10 cellular contexts compared by ENCODE assay signal in genomic region chr22:30204742-30205111, GRCh38. TPM values are rescaled to one million over a fixed set of nuclear protein-coding genes. Genes with fewer than 3 reads are reported as not detected.
A peak's percentile ranks its signal among the peaks of the same experiment; 100 is the strongest.
DNase-seq lines count a peak whose midpoint lies in the region; ATAC-seq and TF ChIP-seq lines count a peak whose summit lies in the region.
"Had no signal": no experiment of that assay in that cellular context is flagged by ENCODE, and none has a peak within 500 bp of the region (broad histone marks: within the 10 kb centered on the region; RNA-seq: fewer than 3 reads in every experiment).

No MANE protein-coding gene starts in this region.

- H3K9ac ChIP-seq in GM23248, result peak overlapping the region; percentile 84
- H3K9ac ChIP-seq in SK-N-MC (ENCODE audit: insufficient read length), result no peak overlapping the region

- TF ChIP-seq CTCF in stomach (IDR thresholded peaks at IDR 0.05), result no peak

- H3K27ac ChIP-seq in GM23248, result peak overlapping the region; percentile 98
- no peak overlapping the region for H3K27ac ChIP-seq in SK-N-MC
- peak overlapping the region; percentile 1 to 81 (median 62) for H3K27ac ChIP-seq in stomach

- H3K36me3 ChIP-seq in GM23248 (ENCODE audit: low read depth) (no peaks in the 10 kb centered on the region), SK-N-MC (ENCODE audit: insufficient read depth, low read length) (no peaks in the 10 kb centered on the region), stomach (no peaks in the 10 kb centered on the region)

- H3K4me1 ChIP-seq in GM23248 (ENCODE audit: insufficient read depth) (peaks cover 54% of the 10 kb centered on the region), stomach (peaks cover 48 to 79% (median 55%) of the 10 kb centered on the region in 4 donors)

- no peaks in the 10 kb centered on the region for H3K9me2 ChIP-seq in GM23248 (ENCODE audit: insufficient read depth)

- no peaks in the 10 kb centered on the region for H3K27me3 ChIP-seq in GM23248 (replicated peaks; ENCODE audit: insufficient read depth)
- no peaks in the 10 kb centered on the region for H3K27me3 ChIP-seq in stomach

- H3F3A ChIP-seq in GM23248 (ENCODE audit: insufficient read depth), result peaks cover 36% of the 10 kb centered on the region

- ATAC-seq in HG02678 (IDR thresholded peaks at IDR 0.05; ENCODE audit: unreplicated experiment) (no peak), GM18502 (IDR thresholded peaks at IDR 0.05; ENCODE audit: poor library complexity, unreplicated experiment) (no peak)

- no peak overlapping the region for H2AFZ ChIP-seq in GM23248

- TF ChIP-seq EP300 in stomach (IDR thresholded peaks at IDR 0.05), result no peak

- peak overlapping the region; percentile 60 for H3K4me2 ChIP-seq in GM23248 (ENCODE audit: unreplicated experiment)

- no peaks in the 10 kb centered on the region for H3K79me2 ChIP-seq in GM23248 (ENCODE audit: insufficient read depth)

- H3K4me3 ChIP-seq in GM23248, result peak overlapping the region; percentile 30; the same call in 1 of the 2 replicates
- H3K4me3 ChIP-seq in SK-N-MC, result 0 out of 2 replicates have a peak overlapping the region, but pooled peaks have one; percentile 3
- no peak overlapping the region for H3K4me3 ChIP-seq in stomach

- in situ Hi-C loops in GM23248 (cut with MboI), result no loop called here

- TF ChIP-seq POLR2A in stomach (IDR thresholded peaks at IDR 0.05), result no peak

- H3K9me3 ChIP-seq in GM23248 (ENCODE audit: low read depth) (no peaks in the 10 kb centered on the region), SK-N-MC (ENCODE audit: low read depth, low read length) (no peaks in the 10 kb centered on the region), stomach (no peaks in the 10 kb centered on the region)

- WGBS in GM23248 (ENCODE audit: low coverage in 1 of 2, low lambda C conversion rate in 2 of 2, missing lambda C conversion rate in 2 of 2), 2 experiments, result 4% methylated on average over 10 of the region's 10 CpGs
- WGBS in stomach, 5 donors, result 31 to 43% (median 39%) methylated on average over 10 of the region's 10 CpGs

- DNase-seq in GM23248 (peak; percentile 93), SK-N-MC (ENCODE audit: low read depth, low spot score) (peak; percentile 20), head of caudate nucleus (peak in 32 of 42 donors; percentile 28 to 77 (median 50)), stomach (peak; percentile 59), NCI-H128 (lab: John Stamatoyannopoulos, UW; ENCODE audit: unreplicated experiment) (no peak)
- DNase-seq: activated naive CD4-positive, alpha-beta T cell treated with anti-CD3 and anti-CD28 coated beads, Interleukin-2, amount 50 U/mL, for 16 hours; glutamatergic neuron; NCI-H345 had no signal

- intact Hi-C loops in head of caudate nucleus (cut with DNase I), result no loop called here
- intact Hi-C loops in stomach (cut with DNase I; ENCODE audit: low total_unique reads), result no loop called here

- H4K20me1 ChIP-seq in GM23248 (ENCODE audit: insufficient read depth), result no peaks in the 10 kb centered on the region

RNA-seq across cellular contexts. Expression of gene LIF, which starts 41.8 kb away (rescaled TPM):
- total RNA-seq in GM23248 (2014; rRNA removed; shearing (Covaris generic)), result 1.6 and 1.9 TPM in 2 replicates
- polyA plus RNA-seq in GM23248 (2016; fragmentation: Nextera tagmentation; extraction: Ambion mirVana) (1.0 and 1.4 TPM in 2 replicates), stomach (1 to 10 TPM in 2 of 3 donors, under 1 TPM in 1; 0.35 to 5.0 (median 1.4) TPM)
- 1 to 10 TPM in 3 of 5 donors, not detected in 2; 2.0 to 2.4 (median 2.3) TPM for total RNA-seq in stomach

Comparison
In these comparisons a context has a peak if more than half of its experiments do, and no peak if none do; other contexts are left out.
1. H3K4me3 ChIP-seq: peak in GM23248 (single experiment) and SK-N-MC (single experiment); none in stomach (0 of 4).